30 cellular contexts compared by ENCODE assay signal in genomic region chr16:5885521-5885920, GRCh38.
"Had no signal": no experiment of that assay in that cellular context is flagged by ENCODE, and none has a peak within 500 bp of the region (broad histone marks: within the 10 kb centered on the region; RNA-seq: fewer than 3 reads in every experiment).

No MANE protein-coding gene starts in this region.

- H3K27me3 Mint-ChIP-seq: activated CD4-positive, alpha-beta memory T cell treated with anti-CD3 and anti-CD28 coated beads for 36 hours; activated CD4-positive, alpha-beta T cell treated with anti-CD3 and anti-CD28 coated beads for 36 hours; activated CD4-positive, alpha-beta T cell treated with anti-CD3 and anti-CD28 coated beads, Interleukin-2, amount 10 ng/mL, durations not matched to agents 24 days and 14 days; activated CD8-positive, alpha-beta memory T cell treated with anti-CD3 and anti-CD28 coated beads, Interleukin-2, amount 10 ng/mL, durations not matched to agents 7 days and 5 days; activated naive CD4-positive, alpha-beta T cell treated with anti-CD3 and anti-CD28 coated beads, Interleukin-2, amount 10 ng/mL, durations not matched to agents 7 days and 5 days; activated naive CD8-positive, alpha-beta T cell treated with anti-CD3 and anti-CD28 coated beads, Interleukin-2, amount 10 ng/mL, durations not matched to agents 7 days and 5 days; brain; central memory CD8-positive, alpha-beta T cell; dendritic cell treated with granulocyte-macrophage colony-stimulating factor and Interleukin-4, amounts not matched to agents 40 ng/mL and 50 ng/mL, for 4 days; T-helper 17 cell had no signal

- H3K4me3 ChIP-seq: ascending aorta, coronary artery, dorsolateral prefrontal cortex had no signal

- H3K4me1 Mint-ChIP-seq: activated CD4-positive, alpha-beta T cell treated with anti-CD3 and anti-CD28 coated beads for 36 hours; activated CD4-positive, alpha-beta T cell treated with anti-CD3 and anti-CD28 coated beads, Interleukin-2, amount 10 ng/mL, durations not matched to agents 24 days and 14 days; activated CD8-positive, alpha-beta memory T cell treated with anti-CD3 and anti-CD28 coated beads, Interleukin-2, amount 10 ng/mL, durations not matched to agents 7 days and 5 days; activated naive CD4-positive, alpha-beta T cell treated with anti-CD3 and anti-CD28 coated beads, Interleukin-2, amount 10 ng/mL, durations not matched to agents 7 days and 5 days; activated naive CD8-positive, alpha-beta T cell treated with anti-CD3 and anti-CD28 coated beads, Interleukin-2, amount 10 ng/mL, durations not matched to agents 7 days and 5 days; central memory CD8-positive, alpha-beta T cell; T-helper 17 cell had no signal

- H3K27me3 ChIP-seq: ascending aorta had no signal

- H3K4me3 Mint-ChIP-seq: activated CD4-positive, alpha-beta memory T cell treated with anti-CD3 and anti-CD28 coated beads for 36 hours; activated CD4-positive, alpha-beta T cell treated with anti-CD3 and anti-CD28 coated beads for 36 hours; activated CD4-positive, alpha-beta T cell treated with anti-CD3 and anti-CD28 coated beads, Interleukin-2, amount 10 ng/mL, durations not matched to agents 24 days and 14 days; activated CD8-positive, alpha-beta memory T cell treated with anti-CD3 and anti-CD28 coated beads, Interleukin-2, amount 10 ng/mL, durations not matched to agents 7 days and 5 days; activated CD8-positive, alpha-beta T cell treated with anti-CD3 and anti-CD28 coated beads, Interleukin-2, amount 10 ng/mL, durations not matched to agents 7 days and 5 days; activated naive CD4-positive, alpha-beta T cell treated with anti-CD3 and anti-CD28 coated beads, Interleukin-2, amount 10 ng/mL, durations not matched to agents 7 days and 5 days; activated naive CD8-positive, alpha-beta T cell treated with anti-CD3 and anti-CD28 coated beads, Interleukin-2, amount 10 ng/mL, durations not matched to agents 7 days and 5 days; activated T-helper 1 cell treated with anti-CD3 and anti-CD28 coated beads, Interleukin-12 subunit alpha, Interleukin-12 subunit beta, Interleukin-2, Interleukin-4 antibody, amounts not matched to agents 30 ng/mL and 10 ng/mL and 1 ng/mL, durations not matched to agents 14 hours and 24 hours and 36 hours; brain; central memory CD8-positive, alpha-beta T cell; dendritic cell treated with granulocyte-macrophage colony-stimulating factor and Interleukin-4, amounts not matched to agents 40 ng/mL and 50 ng/mL, for 4 days; T-helper 17 cell; T-helper 2 cell treated with Interferon-gamma antibody and Interleukin-4, amounts not matched to agents 5 μg/mL and 100 μg/mL, for 36 hours had no signal

- H3K4me1 ChIP-seq: ascending aorta had no signal

- H3K36me3 ChIP-seq: ascending aorta had no signal

- DNase-seq: activated CD4-positive, alpha-beta memory T cell treated with anti-CD3 and anti-CD28 coated beads for 36 hours; activated CD4-positive, alpha-beta T cell treated with anti-CD3 and anti-CD28 coated beads for 36 hours; activated CD4-positive, alpha-beta T cell treated with anti-CD3 and anti-CD28 coated beads, Interleukin-2, amount 10 ng/mL, durations not matched to agents 24 days and 14 days; activated CD4-positive, CD25-positive, alpha-beta regulatory T cell; activated CD4-positive, CD25-positive, alpha-beta regulatory T cell treated with anti-CD3 and anti-CD28 coated beads, Interleukin-2, amount 50 U/mL, for 72 hours; activated CD8-positive, alpha-beta memory T cell treated with anti-CD3 and anti-CD28 coated beads, Interleukin-2, amount 10 ng/mL, durations not matched to agents 7 days and 5 days; activated CD8-positive, alpha-beta memory T cell treated with anti-CD3 and anti-CD28 coated beads, Interleukin-2, amount 50 U/mL, for 4 hours; activated CD8-positive, alpha-beta T cell treated with anti-CD3 and anti-CD28 coated beads, Interleukin-2, amount 10 ng/mL, durations not matched to agents 7 days and 5 days; activated gamma-delta T cell; activated naive CD4-positive, alpha-beta T cell; activated naive CD4-positive, alpha-beta T cell treated with anti-CD3 and anti-CD28 coated beads, Interleukin-2, amount 10 ng/mL, durations not matched to agents 7 days and 5 days; activated naive CD8-positive, alpha-beta T cell treated with anti-CD3 and anti-CD28 coated beads, Interleukin-2, amount 10 ng/mL, durations not matched to agents 7 days and 5 days; activated T-cell treated with anti-CD3 and anti-CD28 coated beads, Interleukin-2, amount 50 U/mL, for 1 hour; activated T-cell treated with anti-CD3 and anti-CD28 coated beads, Interleukin-2, amount 50 U/mL, for 48 hours; dorsolateral prefrontal cortex; effector memory CD4-positive, alpha-beta T cell; foreskin fibroblast; T-helper 1 cell; T-helper 17 cell; T1000 had no signal

- H3K9me3 Mint-ChIP-seq: activated naive CD8-positive, alpha-beta T cell treated with anti-CD3 and anti-CD28 coated beads, Interleukin-2, amount 10 ng/mL, durations not matched to agents 7 days and 5 days; brain; dendritic cell treated with granulocyte-macrophage colony-stimulating factor and Interleukin-4, amounts not matched to agents 40 ng/mL and 50 ng/mL, for 4 days had no signal

- H3K36me3 Mint-ChIP-seq: activated CD4-positive, alpha-beta memory T cell treated with anti-CD3 and anti-CD28 coated beads for 36 hours; activated CD8-positive, alpha-beta memory T cell treated with anti-CD3 and anti-CD28 coated beads, Interleukin-2, amount 10 ng/mL, durations not matched to agents 7 days and 5 days; activated naive CD4-positive, alpha-beta T cell treated with anti-CD3 and anti-CD28 coated beads, Interleukin-2, amount 10 ng/mL, durations not matched to agents 7 days and 5 days; activated naive CD4-positive, alpha-beta T cell treated with anti-CD3 and anti-CD28 coated beads, Interleukin-2, amount 50 U/mL, for 72 hours; activated naive CD8-positive, alpha-beta T cell treated with anti-CD3 and anti-CD28 coated beads, Interleukin-2, amount 10 ng/mL, durations not matched to agents 7 days and 5 days; brain had no signal

- H3K27ac Mint-ChIP-seq: activated CD4-positive, alpha-beta memory T cell treated with anti-CD3 and anti-CD28 coated beads for 36 hours; activated CD4-positive, alpha-beta T cell treated with anti-CD3 and anti-CD28 coated beads for 36 hours; activated CD4-positive, alpha-beta T cell treated with anti-CD3 and anti-CD28 coated beads, Interleukin-2, amount 10 ng/mL, durations not matched to agents 24 days and 14 days; activated CD8-positive, alpha-beta memory T cell treated with anti-CD3 and anti-CD28 coated beads, Interleukin-2, amount 10 ng/mL, durations not matched to agents 7 days and 5 days; activated CD8-positive, alpha-beta T cell treated with anti-CD3 and anti-CD28 coated beads, Interleukin-2, amount 10 ng/mL, durations not matched to agents 7 days and 5 days; activated naive CD4-positive, alpha-beta T cell treated with anti-CD3 and anti-CD28 coated beads, Interleukin-2, amount 10 ng/mL, durations not matched to agents 7 days and 5 days; activated naive CD4-positive, alpha-beta T cell treated with anti-CD3 and anti-CD28 coated beads, Interleukin-2, amount 50 U/mL, for 72 hours; activated naive CD8-positive, alpha-beta T cell treated with anti-CD3 and anti-CD28 coated beads, Interleukin-2, amount 10 ng/mL, durations not matched to agents 7 days and 5 days; activated T-helper 1 cell treated with anti-CD3 and anti-CD28 coated beads, Interleukin-12 subunit alpha, Interleukin-12 subunit beta, Interleukin-2, Interleukin-4 antibody, amounts not matched to agents 30 ng/mL and 10 ng/mL and 1 ng/mL, durations not matched to agents 14 hours and 24 hours and 36 hours; brain; dendritic cell treated with granulocyte-macrophage colony-stimulating factor and Interleukin-4, amounts not matched to agents 40 ng/mL and 50 ng/mL, for 4 days; T-helper 17 cell; T-helper 2 cell treated with Interferon-gamma antibody and Interleukin-4, amounts not matched to agents 5 μg/mL and 100 μg/mL, for 36 hours had no signal

- H3K27ac ChIP-seq: ascending aorta, coronary artery, dorsolateral prefrontal cortex, epithelial cell of prostate had no signal

- FAIRE-seq: frontal cortex had no signal

- H3K9me3 ChIP-seq: ascending aorta had no signal
